ENCODE assay signal across 11 cellular contexts in genomic region chr12:67826946-67827719, GRCh38.
DNase-seq lines count a peak whose midpoint lies in the region; ATAC-seq and TF ChIP-seq lines count a peak whose summit lies in the region.
"Had no signal": no experiment of that assay in that cellular context is flagged by ENCODE, and none has a peak within 500 bp of the region (broad histone marks: within the 10 kb centered on the region; RNA-seq: fewer than 3 reads in every experiment).

No MANE protein-coding gene starts in this region.

- no peak for TF ChIP-seq CTCF in fibroblast of villous mesenchyme (IDR thresholded peaks at IDR 0.05; ENCODE audit: insufficient read depth, low read depth, low read length)
- TF ChIP-seq CTCF in psoas muscle (IDR thresholded peaks at IDR 0.05), result no peak
- TF ChIP-seq CTCF in GM23338 (conservative IDR thresholded peaks at IDR 0.05; ENCODE audit: low read depth in 2 of 2), result no peak

- peaks cover 17% of the 10 kb centered on the region for H3K4me1 ChIP-seq in CD4-positive, alpha-beta memory T cell (ENCODE audit: insufficient read depth, low read length)
- H3K4me1 ChIP-seq in SJSA1 (replicated peaks) (peaks cover 18% of the 10 kb centered on the region), psoas muscle (peaks cover 31% of the 10 kb centered on the region), GM23338 (ENCODE audit: insufficient read depth) (0 out of 2 replicates have a peak, but pooled peaks cover 5% of the 10 kb centered on the region)

- H3K27ac ChIP-seq in CD4-positive, alpha-beta memory T cell (ENCODE audit: low read depth, low read length), result no peak overlapping the region
- H3K27ac ChIP-seq in SJSA1, result peak overlapping the region; percentile 86
- H3K27ac ChIP-seq in psoas muscle, result peak overlapping the region; percentile 95
- no peak overlapping the region for H3K27ac ChIP-seq in GM23338 (ENCODE audit: low read depth)
- H3K27ac ChIP-seq: neutrophil had no signal

- H3K27ac Mint-ChIP-seq in CD4-positive, alpha-beta memory T cell, result peak overlapping the region in 4 of 7 donors; percentile 0 to 43 (median 17)
- no peak overlapping the region for H3K27ac Mint-ChIP-seq in GM23338

- ATAC-seq in psoas muscle, result peak; percentile 38 to 67 (median 60)
- ATAC-seq in GM23338, result no peak
- no peak for ATAC-seq in HG02763 (IDR thresholded peaks at IDR 0.05; ENCODE audit: unreplicated experiment)

- H3K79me2 ChIP-seq in GM23338 (replicated peaks; ENCODE audit: insufficient read depth), result no peaks in the 10 kb centered on the region

- no peak for DNase-seq in CD4-positive, alpha-beta memory T cell
- no peak for DNase-seq in SJSA1 (ENCODE audit: low read depth in 1 of 2, low spot score in 2 of 2)
- peak; percentile 27 for DNase-seq in fibroblast of villous mesenchyme (ENCODE audit: low read depth)
- no peak for DNase-seq in psoas muscle
- no peak for DNase-seq in cortex of kidney (lab: John Stamatoyannopoulos, UW)
- no peak for DNase-seq in GM23338 (ENCODE audit: low spot score)
- DNase-seq in UCSD-AML1 (lab: John Stamatoyannopoulos, UW; ENCODE audit: unreplicated experiment), result no peak
- DNase-seq: GDM1 had no signal

- no peak overlapping the region for H2AFZ ChIP-seq in GM23338

- peaks cover 0 to 3% (median 0%) of the 10 kb centered on the region in 8 donors for H3K9me3 Mint-ChIP-seq in CD4-positive, alpha-beta memory T cell
- H3K9me3 Mint-ChIP-seq in GM23338, result no peaks in the 10 kb centered on the region

- 28 to 50% (median 38%) methylated on average over 5 of the region's 5 CpGs for WGBS in psoas muscle, 3 donors

- no peaks in the 10 kb centered on the region for H3F3A ChIP-seq in GM23338 (replicated peaks; ENCODE audit: low read depth)

- CTCF ChIA-PET in CD4-positive, alpha-beta memory T cell (lab: Charles Lee; ENCODE audit: partially characterized antibody), result no interaction called here

- H3K27me3 ChIP-seq in CD4-positive, alpha-beta memory T cell (ENCODE audit: insufficient read depth, low read length), result no peaks in the 10 kb centered on the region
- H3K27me3 ChIP-seq in SJSA1 (replicated peaks) (no peaks in the 10 kb centered on the region), psoas muscle (ENCODE audit: insufficient read depth in 3 of 3, low read length in 2 of 3) (no peaks in the 10 kb centered on the region), GM23338 (ENCODE audit: insufficient read depth) (no peaks in the 10 kb centered on the region)
- H3K27me3 ChIP-seq: neutrophil had no signal

- H3K27me3 Mint-ChIP-seq in CD4-positive, alpha-beta memory T cell, result no peaks in the 10 kb centered on the region
- H3K27me3 Mint-ChIP-seq in GM23338 (ENCODE audit: insufficient read depth, low read depth, poor library complexity), result no peaks in the 10 kb centered on the region

- no peaks in the 10 kb centered on the region for H3K9me3 ChIP-seq in CD4-positive, alpha-beta memory T cell (ENCODE audit: control insufficient read depth in 1 of 2, low read length in 2 of 2)
- H3K9me3 ChIP-seq in SJSA1 (replicated peaks) (no peaks in the 10 kb centered on the region), psoas muscle (no peaks in the 10 kb centered on the region)
- H3K9me3 ChIP-seq: neutrophil had no signal

- H3K4me3 Mint-ChIP-seq in CD4-positive, alpha-beta memory T cell, result peak overlapping the region in 4 of 8 donors; percentile 68 to 85 (median 74)
- no peak overlapping the region for H3K4me3 Mint-ChIP-seq in GM23338
- H3K4me3 Mint-ChIP-seq: T-helper 1 cell treated with Interleukin-12 subunit alpha and Interleukin-12 subunit beta and Interleukin-4 antibody, amounts not matched to agents 30 μg/mL and 1 μg/mL, for 36 hours had no signal

- H3K36me3 Mint-ChIP-seq in CD4-positive, alpha-beta memory T cell, result no peaks in the 10 kb centered on the region
- no peaks in the 10 kb centered on the region for H3K36me3 Mint-ChIP-seq in GM23338 (ENCODE audit: low read depth)

- no peak overlapping the region for H3K4me2 ChIP-seq in GM23338

- intact Hi-C loops in CD4-positive, alpha-beta memory T cell (cut with micrococcal nuclease), result no loop called here
- intact Hi-C loops in psoas muscle (cut with DNase I), result loop anchor here (5.0 to 10.0 kb wide), 4 partner anchors 60 to 175 kb away; no protein-coding TSS in a partner anchor

- peaks cover 10% of the 10 kb centered on the region; the same call in 1 of the 2 replicates for H3K9me2 ChIP-seq in GM23338 (ENCODE audit: insufficient read depth)

- POLR2A ChIA-PET in CD4-positive, alpha-beta memory T cell (lab: Charles Lee; ENCODE audit: partially characterized antibody), result interaction anchor here (1.0 kb wide), 1 partner anchor 95 kb away, joined by 4 read pairs; no protein-coding TSS in a partner anchor

- no peaks in the 10 kb centered on the region for H3K36me3 ChIP-seq in CD4-positive, alpha-beta memory T cell (ENCODE audit: insufficient read depth, low read length)
- H3K36me3 ChIP-seq in SJSA1 (no peaks in the 10 kb centered on the region), psoas muscle (ENCODE audit: insufficient read depth in 1 of 2, low read depth in 1 of 2) (no peaks in the 10 kb centered on the region), GM23338 (ENCODE audit: insufficient read depth) (no peaks in the 10 kb centered on the region)
- H3K36me3 ChIP-seq: neutrophil had no signal

- peaks cover 14 to 25% (median 17%) of the 10 kb centered on the region in 4 donors for H3K4me1 Mint-ChIP-seq in CD4-positive, alpha-beta memory T cell
- H3K4me1 Mint-ChIP-seq in GM23338, result peaks cover 4% of the 10 kb centered on the region; the same call in 2 of the 3 replicates

- no peaks in the 10 kb centered on the region for H4K20me1 ChIP-seq in GM23338 (replicated peaks; ENCODE audit: insufficient read depth)

- H3K4me3 ChIP-seq in CD4-positive, alpha-beta memory T cell (ENCODE audit: low read length in 2 of 2), result no peak overlapping the region
- H3K4me3 ChIP-seq in SJSA1 (peak overlapping the region; percentile 36), fibroblast of villous mesenchyme (ENCODE audit: low read depth, low read length) (peak overlapping the region; percentile 58), psoas muscle (peak overlapping the region; percentile 62), GM23338 (no peak overlapping the region)

TF ChIP-seq in GM23338, 12 proteins besides CTCF, POLR2A, EP300 and RAD21 (continues in another document):
- no peak for TF ChIP-seq CREB1 (CRISPR knock-in tag; IDR thresholded peaks at IDR 0.05; ENCODE audit: low read depth)
- no peak for TF ChIP-seq STAT1 (IDR thresholded peaks at IDR 0.05; ENCODE audit: unreplicated experiment)
- no peak for TF ChIP-seq JUNB (IDR thresholded peaks at IDR 0.05; ENCODE audit: unreplicated experiment)
- no peak for TF ChIP-seq REST (IDR thresholded peaks at IDR 0.05; ENCODE audit: unreplicated experiment)
- TF ChIP-seq NANOG (IDR thresholded peaks at IDR 0.05; ENCODE audit: borderline replicate concordance), result no peak
- TF ChIP-seq EZH2 (IDR thresholded peaks at IDR 0.05; ENCODE audit: low read depth, unreplicated experiment), result no peak
- TF ChIP-seq ZNF331 (CRISPR knock-in tag; IDR thresholded peaks at IDR 0.05; ENCODE audit: low read depth), result no peak

Comparison
In these comparisons a context has a peak if more than half of its experiments do, and no peak if none do; other contexts are left out.
1. H3K27ac ChIP-seq: peak in SJSA1 (single experiment) and psoas muscle (single experiment); none in CD4-positive, alpha-beta memory T cell (single experiment) and GM23338 (single experiment).
2. H3K4me3 ChIP-seq: peak in SJSA1 (single experiment), fibroblast of villous mesenchyme (single experiment) and psoas muscle (single experiment); none in CD4-positive, alpha-beta memory T cell (0 of 2) and GM23338 (single experiment).
3. ATAC-seq: peak in psoas muscle (4 of 4); none in GM23338 (single experiment) and HG02763 (single experiment).